In genomic region chr17:66221755-66222530, GRCh38 we compare ENCODE assay signal across 33 cellular contexts. TPM values are rescaled to one million over a fixed set of nuclear protein-coding genes. Genes with fewer than 3 reads are reported as not detected.
"Had no signal": no experiment of that assay in that cellular context is flagged by ENCODE, and none has a peak within 500 bp of the region (broad histone marks: within the 10 kb centered on the region; RNA-seq: fewer than 3 reads in every experiment).

No MANE protein-coding gene starts in this region.

- DNase-seq: activated CD4-positive, alpha-beta T cell treated with anti-CD3 and anti-CD28 coated beads for 1 hour; activated CD4-positive, alpha-beta T cell treated with anti-CD3 and anti-CD28 coated beads for 48 hours; activated CD4-positive, alpha-beta T cell treated with anti-CD3 and anti-CD28 coated beads, Interleukin-2, amount 50 U/mL, for 1 hour; activated CD4-positive, alpha-beta T cell treated with anti-CD3 and anti-CD28 coated beads, Interleukin-2, amount 50 U/mL, for 48 hours; activated CD8-positive, alpha-beta memory T cell treated with anti-CD3 and anti-CD28 coated beads for 24 hours; activated CD8-positive, alpha-beta T cell treated with anti-CD3 and anti-CD28 coated beads for 36 hours; activated effector memory CD4-positive, alpha-beta T cell treated with anti-CD3 and anti-CD28 coated beads, Interleukin-2, amount 50 U/mL, for 16 hours; activated naive CD4-positive, alpha-beta T cell treated with anti-CD3 and anti-CD28 coated beads for 36 hours; activated naive CD8-positive, alpha-beta T cell treated with anti-CD3 and anti-CD28 coated beads for 36 hours; activated naive CD8-positive, alpha-beta T cell treated with anti-CD3 and anti-CD28 coated beads, Interleukin-2, amount 50 U/mL, for 24 hours; activated T-cell treated with anti-CD3 and anti-CD28 coated beads, Interleukin-2, amount 50 U/mL, for 4 hours; adrenal gland; amygdala; aorta; body of pancreas; caudate nucleus; cortex of kidney; dermis blood vessel endothelial cell; effector CD4-positive, alpha-beta T cell; esophagus squamous epithelium; foreskin melanocyte; heart right ventricle; T-helper 2 cell had no signal

- H3K4me3 Mint-ChIP-seq: activated CD8-positive, alpha-beta T cell treated with anti-CD3 and anti-CD28 coated beads for 36 hours; activated naive CD4-positive, alpha-beta T cell treated with anti-CD3 and anti-CD28 coated beads for 36 hours; activated naive CD4-positive, alpha-beta T cell treated with anti-CD3 and anti-CD28 coated beads, Interleukin-2, amount 50 U/mL, for 24 hours; activated naive CD8-positive, alpha-beta T cell treated with anti-CD3 and anti-CD28 coated beads for 36 hours; activated naive CD8-positive, alpha-beta T cell treated with anti-CD3 and anti-CD28 coated beads, Interleukin-2, amount 50 U/mL, for 24 hours; activated T-cell treated with anti-CD3 and anti-CD28 coated beads, Interleukin-2, amount 50 U/mL, for 4 hours had no signal

- H3K79me2 ChIP-seq: hepatocyte had no signal

- H3K9me3 Mint-ChIP-seq: activated CD8-positive, alpha-beta T cell treated with anti-CD3 and anti-CD28 coated beads for 36 hours; activated naive CD4-positive, alpha-beta T cell treated with anti-CD3 and anti-CD28 coated beads for 36 hours; activated naive CD4-positive, alpha-beta T cell treated with anti-CD3 and anti-CD28 coated beads, Interleukin-2, amount 50 U/mL, for 24 hours; activated naive CD8-positive, alpha-beta T cell treated with anti-CD3 and anti-CD28 coated beads for 36 hours; activated naive CD8-positive, alpha-beta T cell treated with anti-CD3 and anti-CD28 coated beads, Interleukin-2, amount 50 U/mL, for 24 hours; activated T-cell treated with anti-CD3 and anti-CD28 coated beads, Interleukin-2, amount 50 U/mL, for 4 hours; activated T-helper 2 cell treated with anti-CD3 and anti-CD28 coated beads, Interferon-gamma antibody, Interleukin-2, Interleukin-4, amounts not matched to agents 10 μg/mL and 5 μg/mL and 100 μg/mL, durations not matched to agents 14 hours and 24 hours and 36 hours had no signal

- H3K9me3 ChIP-seq: adrenal gland, body of pancreas, esophagus squamous epithelium, gastroesophageal sphincter, heart right ventricle had no signal

- H3K4me2 ChIP-seq: hepatocyte had no signal

- H3K36me3 ChIP-seq: adrenal gland, esophagus squamous epithelium, gastroesophageal sphincter, heart right ventricle had no signal

- H3K4me1 Mint-ChIP-seq: activated naive CD4-positive, alpha-beta T cell treated with anti-CD3 and anti-CD28 coated beads, Interleukin-2, amount 50 U/mL, for 24 hours; activated naive CD8-positive, alpha-beta T cell treated with anti-CD3 and anti-CD28 coated beads for 36 hours; activated naive CD8-positive, alpha-beta T cell treated with anti-CD3 and anti-CD28 coated beads, Interleukin-2, amount 50 U/mL, for 24 hours had no signal

- H3K27me3 Mint-ChIP-seq: activated naive CD8-positive, alpha-beta T cell treated with anti-CD3 and anti-CD28 coated beads for 36 hours; activated naive CD8-positive, alpha-beta T cell treated with anti-CD3 and anti-CD28 coated beads, Interleukin-2, amount 50 U/mL, for 24 hours had no signal

- ATAC-seq: activated CD8-positive, alpha-beta T cell treated with anti-CD3 and anti-CD28 coated beads for 36 hours; activated naive CD8-positive, alpha-beta T cell treated with anti-CD3 and anti-CD28 coated beads, Interleukin-2, amount 50 U/mL, for 24 hours; activated T-cell treated with anti-CD3 and anti-CD28 coated beads, Interleukin-2, amount 50 U/mL, for 4 hours; body of pancreas; gastroesophageal sphincter; heart right ventricle had no signal

- H3K27me3 ChIP-seq: body of pancreas, hepatocyte had no signal

- H3K27ac ChIP-seq: adrenal gland, body of pancreas, epithelial cell of prostate, esophagus squamous epithelium, gastroesophageal sphincter, heart right ventricle, hepatocyte had no signal

- H2AFZ ChIP-seq: hepatocyte had no signal

- H3K36me3 Mint-ChIP-seq: activated naive CD4-positive, alpha-beta T cell treated with anti-CD3 and anti-CD28 coated beads, Interleukin-2, amount 50 U/mL, for 24 hours; activated naive CD8-positive, alpha-beta T cell treated with anti-CD3 and anti-CD28 coated beads for 36 hours had no signal

- H3K4me3 ChIP-seq: adrenal gland, body of pancreas, esophagus squamous epithelium, gastroesophageal sphincter, heart right ventricle, hepatocyte had no signal

- H3K27ac Mint-ChIP-seq: activated CD8-positive, alpha-beta T cell treated with anti-CD3 and anti-CD28 coated beads for 36 hours; activated naive CD4-positive, alpha-beta T cell treated with anti-CD3 and anti-CD28 coated beads for 36 hours; activated naive CD4-positive, alpha-beta T cell treated with anti-CD3 and anti-CD28 coated beads, Interleukin-2, amount 50 U/mL, for 24 hours; activated naive CD8-positive, alpha-beta T cell treated with anti-CD3 and anti-CD28 coated beads for 36 hours; activated naive CD8-positive, alpha-beta T cell treated with anti-CD3 and anti-CD28 coated beads, Interleukin-2, amount 50 U/mL, for 24 hours; activated T-helper 2 cell treated with anti-CD3 and anti-CD28 coated beads, Interferon-gamma antibody, Interleukin-2, Interleukin-4, amounts not matched to agents 10 μg/mL and 5 μg/mL and 100 μg/mL, durations not matched to agents 14 hours and 24 hours and 36 hours had no signal

- H3K4me1 ChIP-seq: adrenal gland, body of pancreas, esophagus squamous epithelium, gastroesophageal sphincter, heart right ventricle had no signal

RNA-seq across cellular contexts. Expression of gene APOH, which starts 7.3 kb away (rescaled TPM):
- total RNA-seq: activated CD8-positive, alpha-beta T cell treated with anti-CD3 and anti-CD28 coated beads for 36 hours; activated naive CD4-positive, alpha-beta T cell treated with anti-CD3 and anti-CD28 coated beads for 36 hours; activated naive CD8-positive, alpha-beta T cell treated with anti-CD3 and anti-CD28 coated beads for 36 hours; activated T-helper 2 cell treated with anti-CD3 and anti-CD28 coated beads, Interferon-gamma antibody, Interleukin-2, Interleukin-4, amounts not matched to agents 10 μg/mL and 5 μg/mL and 100 μg/mL, durations not matched to agents 14 hours and 24 hours and 36 hours; aorta; chondrocyte; dermis blood vessel endothelial cell; endothelial cell of umbilical vein; esophagus squamous epithelium; fibroblast of lung; fibroblast of villous mesenchyme; gastroesophageal sphincter; glomerular endothelial cell had no signal
